8 cellular contexts compared by ENCODE assay signal in genomic region chr17:72422505-72423285, GRCh38.
A peak's percentile ranks its signal among the peaks of the same experiment; 100 is the strongest.
DNase-seq lines count a peak whose midpoint lies in the region; ATAC-seq and TF ChIP-seq lines count a peak whose summit lies in the region.

No MANE protein-coding gene starts in this region.

- H3K9me3 Mint-ChIP-seq in Caco-2 (ENCODE audit: unreplicated experiment) = peaks cover 16% of the 10 kb centered on the region

- H3K4me1 ChIP-seq in Caco-2 (peaks cover 49% of the 10 kb centered on the region), SJCRH30 (peaks cover 57% of the 10 kb centered on the region)

- peaks cover 2% of the 10 kb centered on the region; the same call in 1 of the 2 replicates for H3K36me3 ChIP-seq in Caco-2 (ENCODE audit: control insufficient read depth, insufficient read depth, low read length)
- H3K36me3 ChIP-seq in SJCRH30 = no peaks in the 10 kb centered on the region

- peaks cover 47% of the 10 kb centered on the region for H3K36me3 Mint-ChIP-seq in Caco-2 (ENCODE audit: insufficient read depth, unreplicated experiment)

- POLR2A ChIA-PET in Caco-2 (lab: Charles Lee) = no interaction called here

- peak in 1 of 2 experiments; percentile 67 for DNase-seq in Caco-2
- peak; percentile 75 to 84 for DNase-seq in SJCRH30
- peak; percentile 14 for DNase-seq in foreskin melanocyte
- peak; percentile 9 to 22 for DNase-seq in stimulated activated CD8-positive, alpha-beta memory T cell treated with anti-CD3 and anti-CD28 coated beads, Interleukin-2, amount 100 ng/mL, for 48 hours (ENCODE audit: low read depth in 2 of 2)
- DNase-seq in SK-N-DZ (ENCODE audit: low spot score) = no peak
- DNase-seq in NCI-H526 treated with DMSO at 0.1 percent for 48 hours (lab: John Stamatoyannopoulos, UW) = no peak

- H3K27me3 ChIP-seq in Caco-2 (replicated peaks; ENCODE audit: control insufficient read depth, insufficient read depth, low read length) = no peaks in the 10 kb centered on the region
- H3K27me3 ChIP-seq in SJCRH30 = no peaks in the 10 kb centered on the region

- peak overlapping the region; percentile 83 for H3K27ac ChIP-seq in SJCRH30

- peak; percentile 30 for ATAC-seq in GM19043 (IDR thresholded peaks at IDR 0.05; ENCODE audit: low read depth, unreplicated experiment)
- peak; percentile 28 for ATAC-seq in HG03060 (IDR thresholded peaks at IDR 0.05; ENCODE audit: low read depth, unreplicated experiment)

- CTCF ChIA-PET in Caco-2 (lab: Charles Lee) = no interaction called here

- no peak for TF ChIP-seq CTCF in Caco-2 (IDR thresholded peaks at IDR 0.05; ENCODE audit: insufficient read depth in 1 of 2, low read depth in 1 of 2, low read length in 1 of 2, severe bottlenecking in 1 of 2, unreplicated experiment in 1 of 2)

- no peaks in the 10 kb centered on the region for H3K27me3 Mint-ChIP-seq in Caco-2 (ENCODE audit: insufficient read depth, unreplicated experiment)

- no peak overlapping the region for H3K4me3 ChIP-seq in Caco-2 (ENCODE audit: low read depth, low read length)
- H3K4me3 ChIP-seq in SJCRH30 = peak overlapping the region; percentile 18

- peak overlapping the region; percentile 70 for H3K27ac Mint-ChIP-seq in Caco-2 (ENCODE audit: unreplicated experiment)

- no TSS peak for BruUV-seq in Caco-2 (replicated peaks; lab: Mats Ljungman, UMichigan)

- intact Hi-C loops in Caco-2 (cut with micrococcal nuclease; ENCODE audit: unreplicated experiment) = no loop called here

- H3K4me1 Mint-ChIP-seq in Caco-2 (ENCODE audit: low read depth, unreplicated experiment) = peaks cover 49% of the 10 kb centered on the region

- H3K4me3 Mint-ChIP-seq in Caco-2 (ENCODE audit: unreplicated experiment) = no peak overlapping the region

- H3K9me3 ChIP-seq in Caco-2 = peaks cover 9% of the 10 kb centered on the region
- peaks cover under 1% of the 10 kb centered on the region; the same call in 1 of the 2 replicates for H3K9me3 ChIP-seq in SJCRH30 (replicated peaks)

Comparison
In these comparisons a context has a peak if more than half of its experiments do, and no peak if none do; other contexts are left out.
1. DNase-seq: peak in SJCRH30 (2 of 2), foreskin melanocyte (single experiment) and stimulated activated CD8-positive, alpha-beta memory T cell treated with anti-CD3 and anti-CD28 coated beads, Interleukin-2, amount 100 ng/mL, for 48 hours (2 of 2); none in SK-N-DZ (single experiment) and NCI-H526 treated with DMSO at 0.1 percent for 48 hours (single experiment).